In the genomic region with DNA sequence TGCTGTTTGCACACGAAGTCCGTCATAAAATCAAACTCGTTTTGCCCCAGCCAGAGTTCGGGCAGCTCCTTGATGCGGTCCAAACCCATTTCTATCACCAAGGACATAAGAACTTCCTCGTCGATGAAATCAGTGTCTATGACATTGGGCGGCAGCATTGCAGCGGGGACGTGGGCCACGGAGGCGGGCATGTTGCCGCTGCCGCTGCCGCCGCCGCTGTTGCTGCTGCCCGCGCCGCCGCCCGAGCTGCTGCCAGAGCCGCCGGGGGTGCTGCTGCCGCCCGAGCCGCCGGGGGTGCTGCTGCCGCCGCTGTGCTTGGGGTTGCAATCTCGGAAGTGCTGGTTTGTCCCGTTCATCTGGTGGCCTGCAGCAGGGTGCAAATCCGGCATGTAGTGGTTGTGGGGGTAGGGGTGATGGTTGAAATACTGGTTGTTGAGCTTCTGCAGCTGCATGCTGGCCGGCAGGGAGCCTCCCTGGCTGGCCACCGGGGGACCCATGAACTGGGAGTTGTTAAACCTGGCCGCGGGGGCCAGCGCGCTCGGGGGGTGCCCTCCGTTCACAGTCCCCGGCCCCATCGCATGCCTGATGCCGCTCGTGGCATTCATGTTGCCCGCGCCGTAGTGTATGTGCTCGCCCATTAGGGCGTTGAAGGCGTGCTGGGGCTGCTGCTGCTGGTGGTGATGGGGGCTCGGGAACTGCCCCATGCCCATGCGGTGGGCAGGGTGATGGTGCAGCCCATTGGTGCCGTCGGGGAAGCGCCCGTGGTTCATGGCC, we compare ENCODE assay signal across 8 cellular contexts. TPM values are rescaled to one million over a fixed set of nuclear protein-coding genes. Genes with fewer than 3 reads are reported as not detected.
DNase-seq lines count a peak whose midpoint lies in the region; ATAC-seq and TF ChIP-seq lines count a peak whose summit lies in the region.

No MANE protein-coding gene starts in this region.

- no peaks in the 10 kb centered on the region for H3K27me3 ChIP-seq in CD4-positive, CD25-positive, alpha-beta regulatory T cell (ENCODE audit: control insufficient read depth, insufficient read depth, low read length)
- H3K27me3 ChIP-seq in cardiac muscle cell, result no peaks in the 10 kb centered on the region

- peak overlapping the region; percentile 100 for H3K27ac Mint-ChIP-seq in CD4-positive, CD25-positive, alpha-beta regulatory T cell
- peak overlapping the region; percentile 100 for H3K27ac Mint-ChIP-seq in activated naive CD8-positive, alpha-beta T cell
- H3K27ac Mint-ChIP-seq in progenitor cell of endocrine pancreas, result peak overlapping the region; percentile 98

- H3K27ac ChIP-seq in CD4-positive, CD25-positive, alpha-beta regulatory T cell (ENCODE audit: insufficient read depth, low read length, poor library complexity, severe bottlenecking), result peak overlapping the region; percentile 91
- H3K27ac ChIP-seq in cardiac muscle cell, result peak overlapping the region; percentile 97

- H3K4me1 Mint-ChIP-seq in CD4-positive, CD25-positive, alpha-beta regulatory T cell, result peaks cover 20 to 47% (median 40%) of the 10 kb centered on the region in 4 donors
- peaks cover 52% of the 10 kb centered on the region for H3K4me1 Mint-ChIP-seq in activated naive CD8-positive, alpha-beta T cell (ENCODE audit: low read depth)
- peaks cover 52% of the 10 kb centered on the region for H3K4me1 Mint-ChIP-seq in progenitor cell of endocrine pancreas (ENCODE audit: low read depth)

- H3K4me3 Mint-ChIP-seq in CD4-positive, CD25-positive, alpha-beta regulatory T cell, result peak overlapping the region; percentile 99 to 100 (median 100)
- H3K4me3 Mint-ChIP-seq in activated naive CD8-positive, alpha-beta T cell, result peak overlapping the region; percentile 100
- peak overlapping the region; percentile 98 for H3K4me3 Mint-ChIP-seq in progenitor cell of endocrine pancreas (ENCODE audit: low read depth)

- in situ Hi-C loops in SK-MEL-5 (cut with HindIII; ENCODE audit: low pct_unique_long_range_greater_than_20kb, low sequenced_read_pairs), result no loop called here

- peaks cover 51% of the 10 kb centered on the region for H3K4me1 ChIP-seq in CD4-positive, CD25-positive, alpha-beta regulatory T cell (ENCODE audit: control insufficient read depth, insufficient read depth, low read length, poor library complexity, severe bottlenecking)
- H3K4me1 ChIP-seq in cardiac muscle cell (ENCODE audit: low read depth), result peaks cover 39% of the 10 kb centered on the region

- peaks cover 0 to 4% (median 0%) of the 10 kb centered on the region in 7 donors for H3K9me3 Mint-ChIP-seq in CD4-positive, CD25-positive, alpha-beta regulatory T cell
- H3K9me3 Mint-ChIP-seq in activated naive CD8-positive, alpha-beta T cell (ENCODE audit: low read depth), result no peaks in the 10 kb centered on the region
- peaks cover 4% of the 10 kb centered on the region for H3K9me3 Mint-ChIP-seq in progenitor cell of endocrine pancreas (ENCODE audit: low read depth)

- peak; percentile 57 to 86 (median 79) for DNase-seq in CD4-positive, CD25-positive, alpha-beta regulatory T cell
- peak; percentile 72 for DNase-seq in HT-29 (ENCODE audit: low spot score)
- DNase-seq in SK-MEL-5 (ENCODE audit: low read depth, low spot score), result peak; percentile 50
- DNase-seq in cardiac muscle cell (ENCODE audit: low read depth in 1 of 2, low spot score in 1 of 2), result peak; percentile 56 to 73
- DNase-seq in progenitor cell of endocrine pancreas (ENCODE audit: low spot score, unreplicated experiment), result peak; percentile 41
- DNase-seq in ureter (ENCODE audit: low spot score), result peak; percentile 74

- peaks cover 15% of the 10 kb centered on the region for H3K36me3 Mint-ChIP-seq in CD4-positive, CD25-positive, alpha-beta regulatory T cell
- no peaks in the 10 kb centered on the region for H3K36me3 Mint-ChIP-seq in activated naive CD8-positive, alpha-beta T cell
- H3K36me3 Mint-ChIP-seq in progenitor cell of endocrine pancreas (ENCODE audit: insufficient read depth), result peaks cover 7% of the 10 kb centered on the region

- ATAC-seq in CD4-positive, CD25-positive, alpha-beta regulatory T cell (ENCODE audit: low read depth in 2 of 2), result peak; percentile 15 to 22
- ATAC-seq in GM19395 (IDR thresholded peaks at IDR 0.05; ENCODE audit: unreplicated experiment), result peak; percentile 34

- TF ChIP-seq CTCF in cardiac muscle cell (IDR thresholded peaks at IDR 0.05; ENCODE audit: low read depth, low read length) (no peak), progenitor cell of endocrine pancreas (IDR thresholded peaks at IDR 0.05; ENCODE audit: unreplicated experiment) (peak; percentile 53)

- H3K36me3 ChIP-seq in CD4-positive, CD25-positive, alpha-beta regulatory T cell (ENCODE audit: control insufficient read depth, insufficient read depth, low read length), result no peaks in the 10 kb centered on the region
- H3K36me3 ChIP-seq in cardiac muscle cell, result peaks cover 25% of the 10 kb centered on the region

- peaks cover 9% of the 10 kb centered on the region for H3K27me3 Mint-ChIP-seq in CD4-positive, CD25-positive, alpha-beta regulatory T cell
- H3K27me3 Mint-ChIP-seq in activated naive CD8-positive, alpha-beta T cell, result no peaks in the 10 kb centered on the region
- H3K27me3 Mint-ChIP-seq in progenitor cell of endocrine pancreas, result no peaks in the 10 kb centered on the region

- H3K4me3 ChIP-seq in CD4-positive, CD25-positive, alpha-beta regulatory T cell (ENCODE audit: low read depth, low read length), result peak overlapping the region; percentile 98
- H3K4me3 ChIP-seq in cardiac muscle cell, result peak overlapping the region; percentile 99

- no peaks in the 10 kb centered on the region for H3K9me3 ChIP-seq in CD4-positive, CD25-positive, alpha-beta regulatory T cell (ENCODE audit: control insufficient read depth in 2 of 2, low read length in 2 of 2)
- no peaks in the 10 kb centered on the region for H3K9me3 ChIP-seq in cardiac muscle cell (ENCODE audit: low read depth)

RNA-seq across cellular contexts. Expression of a gene that starts 1.1 kb away (rescaled TPM):
- 151 TPM for total RNA-seq in CD4-positive, CD25-positive, alpha-beta regulatory T cell
- polyA plus RNA-seq in CD4-positive, CD25-positive, alpha-beta regulatory T cell, result 10 to 100 TPM; 30.6 to 39.9 (median 38.4) TPM
- 31.3 and 44.4 TPM in 2 replicates for total RNA-seq in HT-29 (2014; rRNA removed; shearing (Covaris generic))
- total RNA-seq in SK-MEL-5 (2014; rRNA removed; shearing (Covaris generic)), result 18.7 and 19.7 TPM in 2 replicates
- 22.4 and 25.5 TPM in 2 replicates for polyA plus RNA-seq in SK-MEL-5 (2015; cell fraction: cytosol; rRNA removed)
- polyA plus RNA-seq in SK-MEL-5 (2015; cell fraction: nucleus; rRNA removed), result 10.3 and 15.8 TPM in 2 replicates
- total RNA-seq in cardiac muscle cell (334 and 513 TPM in 2 replicates), progenitor cell of endocrine pancreas (42.6 and 47.5 TPM in 2 replicates), ureter (67.0 TPM)
- 34.9 and 76.6 TPM in 2 replicates for polyA plus RNA-seq in cardiac muscle cell

Comparison
In these comparisons a context has a peak if more than half of its experiments do, and no peak if none do; other contexts are left out.
1. Peak in every context shown above with its lines: DNase-seq, ATAC-seq, H3K4me3 ChIP-seq and H3K27ac ChIP-seq.